In the genomic region with DNA sequence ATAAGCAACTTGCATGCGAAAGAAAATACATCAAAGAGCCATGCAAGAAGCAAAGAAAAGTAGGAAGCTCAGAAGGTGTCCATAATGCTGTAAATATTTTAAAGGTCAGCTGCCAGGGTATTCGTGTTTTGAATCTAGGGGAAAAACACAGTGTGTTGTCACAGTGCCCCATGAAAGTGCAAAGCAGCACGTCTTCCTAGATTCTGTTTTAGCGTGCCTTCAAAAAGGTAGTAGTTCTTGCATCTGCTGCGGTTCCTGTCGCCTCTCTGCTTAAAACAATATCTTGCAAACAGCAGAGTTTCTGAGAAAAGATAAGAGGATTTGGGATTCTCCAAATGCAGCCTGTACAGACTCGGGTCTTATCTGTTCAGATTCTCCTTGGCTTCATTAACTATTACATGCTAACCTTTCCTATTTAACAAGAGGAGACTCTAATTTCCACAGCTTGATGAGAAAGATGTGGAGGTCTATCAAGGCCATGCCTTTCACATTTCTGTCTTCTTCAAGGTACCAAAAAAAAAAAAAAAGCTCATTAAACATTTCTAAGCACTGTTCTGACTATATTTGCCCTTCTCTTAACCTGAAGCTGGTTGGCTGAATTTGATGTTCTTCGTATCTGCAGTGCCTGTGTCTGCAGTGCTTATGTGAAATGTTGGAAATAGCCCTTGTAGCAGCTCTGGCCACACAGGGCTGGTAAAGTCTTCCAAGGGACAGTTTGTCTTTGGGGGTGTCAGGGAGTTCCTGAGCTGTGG, we compare ENCODE assay signal across 24 cellular contexts.
"Had no signal": no experiment of that assay in that cellular context is flagged by ENCODE, and none has a peak within 500 bp of the region (broad histone marks: within the 10 kb centered on the region; RNA-seq: fewer than 3 reads in every experiment).

No MANE protein-coding gene starts in this region.

- ATAC-seq: activated CD4-positive, CD25-positive, alpha-beta regulatory T cell treated with anti-CD3 and anti-CD28 coated beads, Interleukin-2, amount 50 U/mL, for 24 hours; activated CD8-positive, alpha-beta T cell treated with anti-CD3 and anti-CD28 coated beads, Interleukin-2, amount 10 ng/mL, durations not matched to agents 7 days and 5 days; body of pancreas had no signal

- H3K27ac ChIP-seq: ascending aorta, body of pancreas had no signal

- H3K27me3 ChIP-seq: ascending aorta, body of pancreas had no signal

- H3K4me1 ChIP-seq: ascending aorta, body of pancreas had no signal

- H3K4me3 ChIP-seq: ascending aorta, body of pancreas had no signal

- H3K9me3 ChIP-seq: ascending aorta, body of pancreas had no signal

- H3K36me3 ChIP-seq: ascending aorta had no signal

- H3K4me3 Mint-ChIP-seq: activated CD8-positive, alpha-beta T cell treated with anti-CD3 and anti-CD28 coated beads, Interleukin-2, amount 10 ng/mL, durations not matched to agents 7 days and 5 days; central memory CD8-positive, alpha-beta T cell; T-helper 1 cell treated with Interleukin-12 subunit alpha and Interleukin-12 subunit beta and Interleukin-4 antibody, amounts not matched to agents 30 μg/mL and 1 μg/mL, for 36 hours had no signal

- H3K4me1 Mint-ChIP-seq: central memory CD8-positive, alpha-beta T cell had no signal

- DNase-seq: activated CD4-positive, alpha-beta T cell treated with anti-CD3 and anti-CD28 coated beads for 4 hours; activated CD4-positive, alpha-beta T cell treated with anti-CD3 and anti-CD28 coated beads, Interleukin-2, amount 50 U/mL, for 4 hours; activated CD8-positive, alpha-beta memory T cell treated with anti-CD3 and anti-CD28 coated beads, Interleukin-2, amount 50 U/mL, for 48 hours; activated CD8-positive, alpha-beta T cell treated with anti-CD3 and anti-CD28 coated beads, Interleukin-2, amount 10 ng/mL, durations not matched to agents 7 days and 5 days; activated naive CD4-positive, alpha-beta T cell treated with anti-CD3 and anti-CD28 coated beads, Interleukin-2, amount 50 U/mL, for 16 hours; activated T-cell treated with anti-CD3 and anti-CD28 coated beads, Interleukin-2, amount 50 U/mL, for 1 hour; amniotic stem cell; body of pancreas; Kasumi-1; KBM-7; NCI-H1105 treated with DMSO at 0.1 percent for 48 hours; NCI-H146; NCI-H187 treated with DMSO at 0.1 percent for 48 hours; NCI-H2171; NCI-H2227 treated with DMSO at 0.1 percent for 48 hours; NCI-H446 treated with DMSO at 0.1 percent for 48 hours; NCI-H524 treated with DMSO at 0.1 percent for 48 hours; NCI-H748 treated with DMSO at 0.1 percent for 48 hours; NK-92 treated with Interleukin-12 subunit alpha and Interleukin-12 subunit beta, amount 100 ng/mL, for 24 hours; SHP77 treated with DMSO at 0.1 percent for 48 hours had no signal

- H3K27ac Mint-ChIP-seq: activated CD8-positive, alpha-beta T cell treated with anti-CD3 and anti-CD28 coated beads, Interleukin-2, amount 10 ng/mL, durations not matched to agents 7 days and 5 days; T-helper 1 cell treated with Interleukin-12 subunit alpha and Interleukin-12 subunit beta and Interleukin-4 antibody, amounts not matched to agents 30 μg/mL and 1 μg/mL, for 36 hours had no signal

- H3K9me3 Mint-ChIP-seq: central memory CD8-positive, alpha-beta T cell; T-helper 1 cell treated with Interleukin-12 subunit alpha and Interleukin-12 subunit beta and Interleukin-4 antibody, amounts not matched to agents 30 μg/mL and 1 μg/mL, for 36 hours had no signal
